ENCODE assay signal across 1 cellular context in the genomic region with DNA sequence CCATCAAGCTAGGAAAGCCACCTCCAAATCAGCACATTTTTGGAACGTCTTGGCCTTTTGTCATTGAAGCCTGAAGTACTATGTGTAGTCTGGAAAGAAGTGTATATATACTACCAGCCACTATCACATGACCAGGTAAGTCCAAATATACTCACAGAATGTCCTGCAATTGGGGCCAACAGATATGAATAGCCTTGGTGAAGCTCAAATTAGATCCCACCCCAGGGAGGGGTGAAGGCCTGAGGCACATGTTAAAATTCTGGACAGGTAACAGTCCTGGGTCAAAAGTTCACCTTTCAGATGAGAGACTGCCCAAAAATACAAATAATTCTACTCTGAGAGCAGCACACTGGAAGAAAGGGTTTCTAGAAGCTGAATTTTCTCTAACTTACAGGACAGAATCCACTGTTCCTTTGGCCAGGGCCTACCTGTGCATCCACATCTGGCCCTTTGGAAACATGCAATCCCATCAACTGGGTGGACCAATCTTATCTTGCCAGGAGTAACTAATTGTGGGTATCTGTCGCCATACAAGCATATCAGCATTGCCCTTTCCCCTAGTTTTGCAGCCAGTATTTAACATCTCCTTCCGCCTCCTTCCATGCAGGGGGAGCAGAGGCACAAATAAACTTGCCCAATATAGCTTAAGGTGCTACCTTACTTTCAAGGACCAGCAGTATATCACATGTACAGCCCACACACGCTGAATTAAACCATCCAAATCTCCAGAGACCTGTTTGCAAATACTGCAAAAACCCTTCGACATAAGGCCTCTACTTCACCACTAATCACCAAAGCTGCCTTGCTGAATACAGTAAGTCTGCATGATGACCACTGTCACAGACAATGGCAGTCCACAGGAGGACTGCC.
TF ChIP-seq lines count a peak whose summit lies in the region.

No MANE protein-coding gene starts in this region.

TF ChIP-seq in GM23338, 12 proteins besides CTCF, POLR2A, EP300 and RAD21 (continued from another document):
- TF ChIP-seq, protein P1, sequence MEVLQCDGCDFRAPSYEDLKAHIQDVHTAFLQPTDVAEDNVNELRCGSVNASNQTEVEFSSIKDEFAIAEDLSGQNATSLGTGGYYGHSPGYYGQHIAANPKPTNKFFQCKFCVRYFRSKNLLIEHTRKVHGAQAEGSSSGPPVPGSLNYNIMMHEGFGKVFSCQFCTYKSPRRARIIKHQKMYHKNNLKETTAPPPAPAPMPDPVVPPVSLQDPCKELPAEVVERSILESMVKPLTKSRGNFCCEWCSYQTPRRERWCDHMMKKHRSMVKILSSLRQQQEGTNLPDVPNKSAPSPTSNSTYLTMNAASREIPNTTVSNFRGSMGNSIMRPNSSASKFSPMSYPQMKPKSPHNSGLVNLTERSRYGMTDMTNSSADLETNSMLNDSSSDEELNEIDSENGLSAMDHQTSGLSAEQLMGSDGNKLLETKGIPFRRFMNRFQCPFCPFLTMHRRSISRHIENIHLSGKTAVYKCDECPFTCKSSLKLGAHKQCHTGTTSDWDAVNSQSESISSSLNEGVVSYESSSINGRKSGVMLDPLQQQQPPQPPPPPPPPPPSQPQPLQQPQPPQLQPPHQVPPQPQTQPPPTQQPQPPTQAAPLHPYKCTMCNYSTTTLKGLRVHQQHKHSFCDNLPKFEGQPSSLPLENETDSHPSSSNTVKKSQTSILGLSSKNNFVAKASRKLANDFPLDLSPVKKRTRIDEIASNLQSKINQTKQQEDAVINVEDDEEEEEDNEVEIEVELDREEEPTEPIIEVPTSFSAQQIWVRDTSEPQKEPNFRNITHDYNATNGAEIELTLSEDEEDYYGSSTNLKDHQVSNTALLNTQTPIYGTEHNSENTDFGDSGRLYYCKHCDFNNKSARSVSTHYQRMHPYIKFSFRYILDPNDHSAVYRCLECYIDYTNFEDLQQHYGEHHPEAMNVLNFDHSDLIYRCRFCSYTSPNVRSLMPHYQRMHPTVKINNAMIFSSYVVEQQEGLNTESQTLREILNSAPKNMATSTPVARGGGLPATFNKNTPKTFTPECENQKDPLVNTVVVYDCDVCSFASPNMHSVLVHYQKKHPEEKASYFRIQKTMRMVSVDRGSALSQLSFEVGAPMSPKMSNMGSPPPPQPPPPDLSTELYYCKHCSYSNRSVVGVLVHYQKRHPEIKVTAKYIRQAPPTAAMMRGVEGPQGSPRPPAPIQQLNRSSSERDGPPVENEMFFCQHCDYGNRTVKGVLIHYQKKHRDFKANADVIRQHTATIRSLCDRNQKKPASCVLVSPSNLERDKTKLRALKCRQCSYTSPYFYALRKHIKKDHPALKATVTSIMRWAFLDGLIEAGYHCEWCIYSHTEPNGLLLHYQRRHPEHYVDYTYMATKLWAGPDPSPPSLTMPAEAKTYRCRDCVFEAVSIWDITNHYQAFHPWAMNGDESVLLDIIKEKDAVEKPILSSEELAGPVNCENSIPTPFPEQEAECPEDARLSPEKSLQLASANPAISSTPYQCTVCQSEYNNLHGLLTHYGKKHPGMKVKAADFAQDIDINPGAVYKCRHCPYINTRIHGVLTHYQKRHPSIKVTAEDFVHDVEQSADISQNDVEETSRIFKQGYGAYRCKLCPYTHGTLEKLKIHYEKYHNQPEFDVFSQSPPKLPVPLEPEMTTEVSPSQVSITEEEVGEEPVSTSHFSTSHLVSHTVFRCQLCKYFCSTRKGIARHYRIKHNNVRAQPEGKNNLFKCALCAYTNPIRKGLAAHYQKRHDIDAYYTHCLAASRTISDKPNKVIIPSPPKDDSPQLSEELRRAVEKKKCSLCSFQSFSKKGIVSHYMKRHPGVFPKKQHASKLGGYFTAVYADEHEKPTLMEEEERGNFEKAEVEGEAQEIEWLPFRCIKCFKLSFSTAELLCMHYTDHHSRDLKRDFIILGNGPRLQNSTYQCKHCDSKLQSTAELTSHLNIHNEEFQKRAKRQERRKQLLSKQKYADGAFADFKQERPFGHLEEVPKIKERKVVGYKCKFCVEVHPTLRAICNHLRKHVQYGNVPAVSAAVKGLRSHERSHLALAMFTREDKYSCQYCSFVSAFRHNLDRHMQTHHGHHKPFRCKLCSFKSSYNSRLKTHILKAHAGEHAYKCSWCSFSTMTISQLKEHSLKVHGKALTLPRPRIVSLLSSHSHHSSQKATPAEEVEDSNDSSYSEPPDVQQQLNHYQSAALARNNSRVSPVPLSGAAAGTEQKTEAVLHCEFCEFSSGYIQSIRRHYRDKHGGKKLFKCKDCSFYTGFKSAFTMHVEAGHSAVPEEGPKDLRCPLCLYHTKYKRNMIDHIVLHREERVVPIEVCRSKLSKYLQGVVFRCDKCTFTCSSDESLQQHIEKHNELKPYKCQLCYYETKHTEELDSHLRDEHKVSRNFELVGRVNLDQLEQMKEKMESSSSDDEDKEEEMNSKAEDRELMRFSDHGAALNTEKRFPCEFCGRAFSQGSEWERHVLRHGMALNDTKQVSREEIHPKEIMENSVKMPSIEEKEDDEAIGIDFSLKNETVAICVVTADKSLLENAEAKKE (CRISPR knock-in tag; IDR thresholded peaks at IDR 0.05): no peak
- TF ChIP-seq, protein P2, sequence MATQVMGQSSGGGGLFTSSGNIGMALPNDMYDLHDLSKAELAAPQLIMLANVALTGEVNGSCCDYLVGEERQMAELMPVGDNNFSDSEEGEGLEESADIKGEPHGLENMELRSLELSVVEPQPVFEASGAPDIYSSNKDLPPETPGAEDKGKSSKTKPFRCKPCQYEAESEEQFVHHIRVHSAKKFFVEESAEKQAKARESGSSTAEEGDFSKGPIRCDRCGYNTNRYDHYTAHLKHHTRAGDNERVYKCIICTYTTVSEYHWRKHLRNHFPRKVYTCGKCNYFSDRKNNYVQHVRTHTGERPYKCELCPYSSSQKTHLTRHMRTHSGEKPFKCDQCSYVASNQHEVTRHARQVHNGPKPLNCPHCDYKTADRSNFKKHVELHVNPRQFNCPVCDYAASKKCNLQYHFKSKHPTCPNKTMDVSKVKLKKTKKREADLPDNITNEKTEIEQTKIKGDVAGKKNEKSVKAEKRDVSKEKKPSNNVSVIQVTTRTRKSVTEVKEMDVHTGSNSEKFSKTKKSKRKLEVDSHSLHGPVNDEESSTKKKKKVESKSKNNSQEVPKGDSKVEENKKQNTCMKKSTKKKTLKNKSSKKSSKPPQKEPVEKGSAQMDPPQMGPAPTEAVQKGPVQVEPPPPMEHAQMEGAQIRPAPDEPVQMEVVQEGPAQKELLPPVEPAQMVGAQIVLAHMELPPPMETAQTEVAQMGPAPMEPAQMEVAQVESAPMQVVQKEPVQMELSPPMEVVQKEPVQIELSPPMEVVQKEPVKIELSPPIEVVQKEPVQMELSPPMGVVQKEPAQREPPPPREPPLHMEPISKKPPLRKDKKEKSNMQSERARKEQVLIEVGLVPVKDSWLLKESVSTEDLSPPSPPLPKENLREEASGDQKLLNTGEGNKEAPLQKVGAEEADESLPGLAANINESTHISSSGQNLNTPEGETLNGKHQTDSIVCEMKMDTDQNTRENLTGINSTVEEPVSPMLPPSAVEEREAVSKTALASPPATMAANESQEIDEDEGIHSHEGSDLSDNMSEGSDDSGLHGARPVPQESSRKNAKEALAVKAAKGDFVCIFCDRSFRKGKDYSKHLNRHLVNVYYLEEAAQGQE (IDR thresholded peaks at IDR 0.05; ENCODE audit: unreplicated experiment): no peak
- TF ChIP-seq, protein P3, sequence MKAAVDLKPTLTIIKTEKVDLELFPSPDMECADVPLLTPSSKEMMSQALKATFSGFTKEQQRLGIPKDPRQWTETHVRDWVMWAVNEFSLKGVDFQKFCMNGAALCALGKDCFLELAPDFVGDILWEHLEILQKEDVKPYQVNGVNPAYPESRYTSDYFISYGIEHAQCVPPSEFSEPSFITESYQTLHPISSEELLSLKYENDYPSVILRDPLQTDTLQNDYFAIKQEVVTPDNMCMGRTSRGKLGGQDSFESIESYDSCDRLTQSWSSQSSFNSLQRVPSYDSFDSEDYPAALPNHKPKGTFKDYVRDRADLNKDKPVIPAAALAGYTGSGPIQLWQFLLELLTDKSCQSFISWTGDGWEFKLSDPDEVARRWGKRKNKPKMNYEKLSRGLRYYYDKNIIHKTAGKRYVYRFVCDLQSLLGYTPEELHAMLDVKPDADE (IDR thresholded peaks at IDR 0.05): no peak
TF ChIP-seq in GM23338: peak in this region for 0.
